17 cellular contexts compared by ENCODE assay signal in the genomic region with DNA sequence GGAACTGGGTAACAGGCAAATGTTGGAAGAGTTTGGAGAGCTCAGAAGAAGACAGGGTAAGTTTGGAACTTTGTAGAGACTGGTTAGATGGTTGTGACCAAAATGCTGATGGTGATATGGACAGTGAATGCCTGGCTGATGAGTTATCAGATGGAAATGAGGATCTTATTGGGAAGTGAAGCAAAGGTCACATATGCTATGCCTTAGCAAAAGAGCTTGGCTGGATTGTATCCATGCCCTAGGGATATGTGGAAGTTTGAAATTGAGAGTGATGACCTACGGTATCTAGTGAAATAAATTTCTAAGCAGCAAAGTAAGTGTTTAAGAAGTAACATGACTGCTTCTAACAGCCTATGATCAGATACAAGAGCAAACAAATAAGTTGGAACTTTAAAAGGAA. TPM values are rescaled to one million over a fixed set of nuclear protein-coding genes. Genes with fewer than 3 reads are reported as not detected.
DNase-seq lines count a peak whose midpoint lies in the region; ATAC-seq, FAIRE-seq and TF ChIP-seq lines count a peak whose summit lies in the region.
"Had no signal": no experiment of that assay in that cellular context is flagged by ENCODE, and none has a peak within 500 bp of the region (broad histone marks: within the 10 kb centered on the region; RNA-seq: fewer than 3 reads in every experiment).

No MANE protein-coding gene starts in this region.

- POLR2A ChIA-PET in SK-N-SH (lab: Yijun Ruan, JAX): no interaction called here

- H2AFZ ChIP-seq in SK-N-SH (ENCODE audit: low read depth) (no peak overlapping the region), OCI-LY1 (ENCODE audit: low read length) (no peak overlapping the region)

- no peak for TF ChIP-seq POLR2A in transverse colon (IDR thresholded peaks at IDR 0.05)

- ATAC-seq in SK-N-SH treated with all-trans-retinoic acid at 6 μM for 48 hours: peak; percentile 30; the same call in 2 of the 3 replicates
- ATAC-seq in pancreas: no peak

- no peak overlapping the region for H3K4me2 ChIP-seq in SK-N-SH
- no peak overlapping the region for H3K4me2 ChIP-seq in OCI-LY1 (ENCODE audit: low read length)

- intact Hi-C loops in pancreas (cut with DNase I) (no loop called here), transverse colon (cut with DNase I; ENCODE audit: low total_unique reads) (no loop called here)

- H3K36me3 ChIP-seq in SK-N-SH (replicated peaks in 1 of 2; ENCODE audit: control insufficient read depth in 1 of 2, insufficient read depth in 2 of 2, low read length in 1 of 2) (no peaks in the 10 kb centered on the region), OCI-LY1 (ENCODE audit: insufficient read depth, low read length) (peaks cover 65% of the 10 kb centered on the region), pancreas (no peaks in the 10 kb centered on the region), transverse colon (no peaks in the 10 kb centered on the region)

- H3K27me3 ChIP-seq in SK-N-SH (ENCODE audit: insufficient read depth) (no peaks in the 10 kb centered on the region), OCI-LY1 (ENCODE audit: insufficient read depth, low read length) (no peaks in the 10 kb centered on the region), pancreas (no peaks in the 10 kb centered on the region), transverse colon (no peaks in the 10 kb centered on the region)

- 60% methylated on average over 1 of the region's 1 CpG for WGBS in SK-N-SH (ENCODE audit: low lambda C conversion rate)
- WGBS in pancreas, 2 donors: 64 to 83% methylated on average over 1 of the region's 1 CpG
- 88 to 94% methylated on average over 1 of the region's 1 CpG for whole genome bisulfite sequencing in transverse colon (ENCODE audit: low coverage in 1 of 2), 2 donors

- no peaks in the 10 kb centered on the region for H3K79me2 ChIP-seq in SK-N-SH (ENCODE audit: insufficient read depth)
- no peaks in the 10 kb centered on the region for H3K79me2 ChIP-seq in OCI-LY1 (ENCODE audit: insufficient read depth, low read length)

- in situ Hi-C loops in transverse colon (cut with MboI; ENCODE audit: low pct_ligation_motif_present in 1 of 4, low pct_unique_long_range_greater_than_20kb in 1 of 4, low sequenced_read_pairs in 3 of 4): no loop called here

- H3K4me1 ChIP-seq in SK-N-SH (ENCODE audit: control insufficient read depth in 1 of 2, insufficient read depth in 2 of 2, low read depth in 1 of 2, low read length in 1 of 2) (no peaks in the 10 kb centered on the region), OCI-LY1 (ENCODE audit: insufficient read depth, low read length, severe bottlenecking) (peaks cover 76% of the 10 kb centered on the region), pancreas (no peaks in the 10 kb centered on the region), transverse colon (peaks cover 0 to 3% (median 0%) of the 10 kb centered on the region in 4 donors)

- CTCF ChIA-PET in SK-N-SH (lab: Yijun Ruan, JAX): no interaction called here

- H3K4me3 ChIP-seq in SK-N-SH (ENCODE audit: low read depth in 2 of 2, low read length in 1 of 2): no peak overlapping the region
- no peak overlapping the region for H3K4me3 ChIP-seq in OCI-LY1 (ENCODE audit: low read depth, low read length, poor library complexity, severe bottlenecking)
- no peak overlapping the region for H3K4me3 ChIP-seq in pancreas
- no peak overlapping the region for H3K4me3 ChIP-seq in transverse colon

- DNase-seq in SK-N-SH (no peak), fibroblast of peridontal ligament (ENCODE audit: extremely low read depth) (peak; percentile 79), pancreas (no peak), transverse colon (no peak)
- DNase-seq in activated naive CD4-positive, alpha-beta T cell treated with Interleukin-2 at 50 U/mL for 16 hours: no peak
- no peak for DNase-seq in activated CD8-positive, alpha-beta memory T cell treated with anti-CD3 and anti-CD28 coated beads for 24 hours
- DNase-seq: Caco-2, Karpas-422, NCI-H187 treated with DMSO at 0.1 percent for 48 hours, NCI-H2171 treated with DMSO at 0.1 percent for 48 hours, NCI-H510A had no signal

- H3K9me3 ChIP-seq in SK-N-SH: no peaks in the 10 kb centered on the region
- no peaks in the 10 kb centered on the region for H3K9me3 ChIP-seq in OCI-LY1 (ENCODE audit: low read length)
- H3K9me3 ChIP-seq in pancreas: no peaks in the 10 kb centered on the region
- no peaks in the 10 kb centered on the region for H3K9me3 ChIP-seq in transverse colon
- H3K9me3 ChIP-seq: Caco-2 had no signal

- no peak overlapping the region for H3K9ac ChIP-seq in SK-N-SH
- no peak overlapping the region for H3K9ac ChIP-seq in OCI-LY1 (ENCODE audit: low read length)

- no peaks in the 10 kb centered on the region for H3K9me2 ChIP-seq in SK-N-SH
- H3K9me2 ChIP-seq in OCI-LY1 (ENCODE audit: low read depth, low read length): no peaks in the 10 kb centered on the region

- TF ChIP-seq RAD21 in SK-N-SH (IDR thresholded peaks at IDR 0.05; ENCODE audit: low read length): no peak

- H3K27ac ChIP-seq in SK-N-SH (ENCODE audit: low read depth in 2 of 2, low read length in 1 of 2) (no peak overlapping the region), OCI-LY1 (ENCODE audit: low read depth, low read length, poor library complexity, severe bottlenecking) (peak overlapping the region; percentile 69), pancreas (no peak overlapping the region), transverse colon (no peak overlapping the region)
- H3K27ac ChIP-seq: 22Rv1 had no signal

- no peak for FAIRE-seq in pancreas (lab: Jason Lieb, UNC)
- FAIRE-seq: G401.6, H54 had no signal

- H4K20me1 ChIP-seq in SK-N-SH (ENCODE audit: insufficient read depth) (no peaks in the 10 kb centered on the region), OCI-LY1 (ENCODE audit: insufficient read depth, low read length) (no peaks in the 10 kb centered on the region)

- TF ChIP-seq CTCF in SK-N-SH (IDR thresholded peaks at IDR 0.05): no peak
- TF ChIP-seq CTCF in OCI-LY1 (IDR thresholded peaks at IDR 0.05; ENCODE audit: low read length): no peak
- TF ChIP-seq CTCF in pancreas (IDR thresholded peaks at IDR 0.05): no peak
- TF ChIP-seq CTCF in transverse colon (IDR thresholded peaks at IDR 0.05): no peak

- TF ChIP-seq EP300 in SK-N-SH (IDR thresholded peaks at IDR 0.05; ENCODE audit: borderline replicate concordance in 1 of 2, low read depth in 1 of 2, low read length in 1 of 2) (no peak), transverse colon (IDR thresholded peaks at IDR 0.05; ENCODE audit: low read depth) (no peak)

- H3F3A ChIP-seq in SK-N-SH (replicated peaks; ENCODE audit: insufficient read depth) (no peaks in the 10 kb centered on the region), OCI-LY1 (ENCODE audit: insufficient read depth, low read length) (no peaks in the 10 kb centered on the region)

TF ChIP-seq in SK-N-SH treated with all-trans-retinoic acid at 6 μM for 48 hours, 23 proteins besides CTCF, POLR2A, EP300 and RAD21:
- TF ChIP-seq ZC3H10 (CRISPR knock-in tag; IDR thresholded peaks at IDR 0.05): no peak
- no peak for TF ChIP-seq ZNF70 (CRISPR knock-in tag; IDR thresholded peaks at IDR 0.05)
- no peak for TF ChIP-seq BACH2 (CRISPR knock-in tag; IDR thresholded peaks at IDR 0.05; ENCODE audit: borderline replicate concordance)
- no peak for TF ChIP-seq TCF4 (CRISPR knock-in tag; IDR thresholded peaks at IDR 0.05; ENCODE audit: borderline replicate concordance)
- TF ChIP-seq, protein P1, sequence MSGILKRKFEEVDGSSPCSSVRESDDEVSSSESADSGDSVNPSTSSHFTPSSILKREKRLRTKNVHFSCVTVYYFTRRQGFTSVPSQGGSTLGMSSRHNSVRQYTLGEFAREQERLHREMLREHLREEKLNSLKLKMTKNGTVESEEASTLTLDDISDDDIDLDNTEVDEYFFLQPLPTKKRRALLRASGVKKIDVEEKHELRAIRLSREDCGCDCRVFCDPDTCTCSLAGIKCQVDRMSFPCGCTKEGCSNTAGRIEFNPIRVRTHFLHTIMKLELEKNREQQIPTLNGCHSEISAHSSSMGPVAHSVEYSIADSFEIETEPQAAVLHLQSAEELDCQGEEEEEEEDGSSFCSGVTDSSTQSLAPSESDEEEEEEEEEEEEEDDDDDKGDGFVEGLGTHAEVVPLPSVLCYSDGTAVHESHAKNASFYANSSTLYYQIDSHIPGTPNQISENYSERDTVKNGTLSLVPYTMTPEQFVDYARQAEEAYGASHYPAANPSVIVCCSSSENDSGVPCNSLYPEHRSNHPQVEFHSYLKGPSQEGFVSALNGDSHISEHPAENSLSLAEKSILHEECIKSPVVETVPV (CRISPR knock-in tag; IDR thresholded peaks at IDR 0.05): no peak
- TF ChIP-seq TOX (CRISPR knock-in tag; IDR thresholded peaks at IDR 0.05; ENCODE audit: borderline replicate concordance): no peak

TF ChIP-seq in SK-N-SH, 30 proteins besides CTCF, POLR2A, EP300 and RAD21:
- TF ChIP-seq GABPA (IDR thresholded peaks at IDR 0.05; ENCODE audit: low read depth) (no peak), GATA2 (CRISPR knock-in tag; IDR thresholded peaks at IDR 0.05) (no peak), SMC3 (IDR thresholded peaks at IDR 0.05; ENCODE audit: low read depth, low read length) (no peak), TAF1 (IDR thresholded peaks at IDR 0.05; ENCODE audit: borderline replicate concordance, low read depth, low read length) (no peak), TEAD4 (IDR thresholded peaks at IDR 0.05; ENCODE audit: borderline replicate concordance, insufficient read depth) (no peak), MXI1 (IDR thresholded peaks at IDR 0.05; ENCODE audit: low read depth, low read length) (no peak), ELF1 (IDR thresholded peaks at IDR 0.05) (no peak), EZH2phosphoT487 (IDR thresholded peaks at IDR 0.05; ENCODE audit: borderline replicate concordance, low read depth) (no peak), RFX5 (IDR thresholded peaks at IDR 0.05; ENCODE audit: low read length) (no peak), MEF2A (IDR thresholded peaks at IDR 0.05; ENCODE audit: borderline replicate concordance, low read depth) (no peak), FOXM1 (IDR thresholded peaks at IDR 0.05; ENCODE audit: low read depth) (no peak), SIN3A (IDR thresholded peaks at IDR 0.05; ENCODE audit: borderline replicate concordance, low read depth, low read length) (no peak), FOSL2 (IDR thresholded peaks at IDR 0.05; ENCODE audit: borderline replicate concordance, low read depth) (no peak)
- TF ChIP-seq, protein P2, sequence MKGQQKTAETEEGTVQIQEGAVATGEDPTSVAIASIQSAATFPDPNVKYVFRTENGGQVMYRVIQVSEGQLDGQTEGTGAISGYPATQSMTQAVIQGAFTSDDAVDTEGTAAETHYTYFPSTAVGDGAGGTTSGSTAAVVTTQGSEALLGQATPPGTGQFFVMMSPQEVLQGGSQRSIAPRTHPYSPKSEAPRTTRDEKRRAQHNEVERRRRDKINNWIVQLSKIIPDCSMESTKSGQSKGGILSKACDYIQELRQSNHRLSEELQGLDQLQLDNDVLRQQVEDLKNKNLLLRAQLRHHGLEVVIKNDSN (IDR thresholded peaks at IDR 0.05; ENCODE audit: borderline replicate concordance, low read depth): no peak

RNA-seq across cellular contexts. Expression of gene BBOX1, which starts 17.8 kb away (rescaled TPM):
- polyA plus RNA-seq in SK-N-SH (2012; rRNA removed) (0.02 TPM in 1 of 2 replicates, not detected in the other), pancreas (under 1 TPM; 0.23 to 0.40 TPM)
- polyA plus RNA-seq in SK-N-SH (2012; cell fraction: cytosol; rRNA removed): 0.01 and 0.05 TPM in 2 replicates
- polyA plus RNA-seq in SK-N-SH (2012; cell fraction: nucleus; rRNA removed): 0.07 TPM in 1 of 2 replicates, not detected in the other
- total RNA-seq in pancreas (1 to 10 TPM in 2 of 6 donors, under 1 TPM in 4; 0.14 to 2.2 (median 0.52) TPM), transverse colon (not detected)
- total RNA-seq: Caco-2 had no signal
- polyA plus RNA-seq: CD14-positive monocyte had no signal
